Comparison of ENCODE assay signal across 8 cellular contexts in genomic region chr21:39381009-39381408, GRCh38. TPM values are rescaled to one million over a fixed set of nuclear protein-coding genes. Genes with fewer than 3 reads are reported as not detected.
DNase-seq lines count a peak whose midpoint lies in the region; ATAC-seq, FAIRE-seq and TF ChIP-seq lines count a peak whose summit lies in the region.

No MANE protein-coding gene starts in this region.

- 22 to 24% methylated on average over 12 of the region's 12 CpGs for WGBS in heart right ventricle, 2 donors

- no peaks in the 10 kb centered on the region for H3K9me3 Mint-ChIP-seq in activated naive CD4-positive, alpha-beta T cell treated with anti-CD3 and anti-CD28 coated beads, Interleukin-2, amount 50 U/mL, for 72 hours

- peak overlapping the region; percentile 90 for H3K9ac ChIP-seq in keratinocyte (ENCODE audit: control insufficient read depth, extremely low read depth, insufficient read depth, low read length)

- H2AFZ ChIP-seq in keratinocyte (ENCODE audit: control insufficient read depth, low read length): peak overlapping the region; percentile 95

- intact Hi-C loops in heart right ventricle (cut with DNase I) (loop anchor here in 7 of 10 donors (2.0 to 10.0 kb wide), 6 partner anchors 32 to 196 kb away; partner anchors contain the start of genes HMGN1 (in 4 of the 7), BRWD1 (in 2 of the 7) and PSMG1 (in 2 of the 7)), left ventricle myocardium superior (cut with micrococcal nuclease) (loop anchor here (10.0 kb wide), 1 partner anchor 66 kb away; the partner anchor contains the start of gene BRWD1)

- H3K36me3 ChIP-seq in heart right ventricle (peaks cover 0 to 7% (median 0%) of the 10 kb centered on the region in 9 donors), keratinocyte (ENCODE audit: control insufficient read depth in 2 of 2, extremely low read depth in 1 of 2, insufficient read depth in 2 of 2, low read length in 2 of 2) (no peaks in the 10 kb centered on the region)

- H3K9me3 ChIP-seq in heart right ventricle (no peaks in the 10 kb centered on the region), keratinocyte (ENCODE audit: control insufficient read depth, low read depth, low read length) (no peaks in the 10 kb centered on the region)

- H4K20me1 ChIP-seq in keratinocyte (ENCODE audit: control insufficient read depth, extremely low read depth, insufficient read depth, low read length): no peaks in the 10 kb centered on the region

- peak overlapping the region; percentile 97 to 98 for H3K27ac Mint-ChIP-seq in activated naive CD4-positive, alpha-beta T cell treated with anti-CD3 and anti-CD28 coated beads, Interleukin-2, amount 50 U/mL, for 72 hours

- H3K4me3 ChIP-seq in heart right ventricle (peak overlapping the region; percentile 63 to 95 (median 76)), keratinocyte (ENCODE audit: control insufficient read depth in 2 of 3, extremely low read depth in 1 of 3, insufficient read depth in 2 of 3, low read depth in 1 of 3, low read length in 3 of 3) (peak overlapping the region; percentile 64 to 92 (median 91))

- H3K4me1 ChIP-seq in heart right ventricle: peaks cover 4 to 37% (median 15%) of the 10 kb centered on the region in 9 donors
- peaks cover 21% of the 10 kb centered on the region for H3K4me1 ChIP-seq in keratinocyte (ENCODE audit: control insufficient read depth, extremely low read depth, insufficient read depth, low read length)

- no peaks in the 10 kb centered on the region for H3K36me3 Mint-ChIP-seq in activated naive CD4-positive, alpha-beta T cell treated with anti-CD3 and anti-CD28 coated beads, Interleukin-2, amount 50 U/mL, for 72 hours

- H3K79me2 ChIP-seq in keratinocyte (ENCODE audit: control insufficient read depth, insufficient read depth, low read length): peaks cover 7% of the 10 kb centered on the region

- no peak for ATAC-seq in heart right ventricle
- ATAC-seq in left ventricle myocardium superior: no peak
- no peak for ATAC-seq in activated naive CD4-positive, alpha-beta T cell treated with anti-CD3 and anti-CD28 coated beads, Interleukin-2, amount 50 U/mL, for 72 hours
- ATAC-seq in GM18517 (IDR thresholded peaks at IDR 0.05; ENCODE audit: unreplicated experiment): no peak
- ATAC-seq in GM19452 (IDR thresholded peaks at IDR 0.05; ENCODE audit: unreplicated experiment): no peak

- FAIRE-seq in keratinocyte (lab: Jason Lieb, UNC): no peak

- H3K27ac ChIP-seq in heart right ventricle (peak overlapping the region in 9 of 10 donors; percentile 79 to 94 (median 91)), keratinocyte (ENCODE audit: control insufficient read depth, insufficient read depth, low read length) (peak overlapping the region; percentile 85), substantia nigra (ENCODE audit: low read depth, low read length, poor library complexity, severe bottlenecking) (peak overlapping the region; percentile 3)

- no peak for TF ChIP-seq CTCF in heart right ventricle (IDR thresholded peaks at IDR 0.05)
- TF ChIP-seq CTCF in keratinocyte (optimal IDR thresholded peaks at IDR 0.05 in 1 of 3, IDR thresholded peaks at IDR 0.05 in 1 of 3, conservative IDR thresholded peaks at IDR 0.05 in 1 of 3; ENCODE audit: extremely low read depth in 1 of 3, insufficient read depth in 2 of 3, low read length in 3 of 3): no peak

- DNase-seq in heart right ventricle: no peak
- no peak for DNase-seq in left ventricle myocardium superior
- no peak for DNase-seq in activated naive CD4-positive, alpha-beta T cell treated with anti-CD3 and anti-CD28 coated beads, Interleukin-2, amount 50 U/mL, for 72 hours (ENCODE audit: low spot score in 2 of 2)
- DNase-seq in keratinocyte (ENCODE audit: low read depth, low spot score): no peak
- peak in 2 of 49 donors; percentile 17 to 21 for DNase-seq in substantia nigra (lab: John Stamatoyannopoulos, UW)
- no peak for DNase-seq in CD1c-positive myeloid dendritic cell (ENCODE audit: extremely low spot score)

- dilution Hi-C loops in keratinocyte (cut with MboI; ENCODE audit: extremely low pct_ligation_motif_present, low sequenced_read_pairs): no loop called here

- no peaks in the 10 kb centered on the region for H3K9me1 ChIP-seq in keratinocyte (ENCODE audit: control insufficient read depth, extremely low read depth, insufficient read depth, low read length)

- H3K4me2 ChIP-seq in keratinocyte (ENCODE audit: control insufficient read depth, extremely low read depth, insufficient read depth, low read depth, low read length): peak overlapping the region; percentile 93

- H3K27me3 ChIP-seq in heart right ventricle: no peaks in the 10 kb centered on the region
- no peaks in the 10 kb centered on the region for H3K27me3 ChIP-seq in keratinocyte (ENCODE audit: control insufficient read depth, extremely low read depth, insufficient read depth, low read length)

RNA-seq across cellular contexts. Expression of gene HMGN1, which starts 32.1 kb away (rescaled TPM):
- 10 to 100 TPM; 49.4 to 73.6 (median 59.3) TPM for total RNA-seq in heart right ventricle
- 10 to 100 TPM; 46.2 to 79.0 TPM for polyA plus RNA-seq in heart right ventricle
- total RNA-seq in left ventricle myocardium superior: 75.4 TPM
- 100 to 1,000 TPM; 402 to 437 TPM for total RNA-seq in activated naive CD4-positive, alpha-beta T cell treated with anti-CD3 and anti-CD28 coated beads, Interleukin-2, amount 50 U/mL, for 72 hours
- polyA plus RNA-seq in keratinocyte: 110 to 245 TPM (median 142 TPM) in 3 replicates
- polyA plus RNA-seq in keratinocyte (2011; ENCODE audit: low read depth): 89.4 TPM
- 146 and 208 TPM in 2 replicates for polyA plus RNA-seq in keratinocyte (2011; cell fraction: cytosol; rRNA removed)
- polyA plus RNA-seq in keratinocyte (2011; cell fraction: nucleus; rRNA removed): 80.9 and 133 TPM in 2 replicates
- 167 and 266 TPM in 2 replicates for polyA plus RNA-seq in keratinocyte (2012; ENCODE audit: low replicate concordance)
- 13.2 to 72.1 TPM (median 20.4 TPM) in 3 replicates for polyA minus RNA-seq in keratinocyte
- polyA minus RNA-seq in keratinocyte (2011; cell fraction: cytosol; rRNA and poly(A)+ RNA removed): 154 TPM
- polyA minus RNA-seq in keratinocyte (2011; cell fraction: nucleus; rRNA and poly(A)+ RNA removed): 16.4 and 24.3 TPM in 2 replicates

Comparison
In these comparisons a context has a peak if more than half of its experiments do, and no peak if none do; other contexts are left out.
1. H3K27ac ChIP-seq: peak in every context shown above with its lines; median percentile 91 in heart right ventricle; 85 in keratinocyte; 3 in substantia nigra.